In genomic region chr17:76422406-76422805, GRCh38 we compare ENCODE assay signal across 30 cellular contexts. TPM values are rescaled to one million over a fixed set of nuclear protein-coding genes. Genes with fewer than 3 reads are reported as not detected.
"Had no signal": no experiment of that assay in that cellular context is flagged by ENCODE, and none has a peak within 500 bp of the region (broad histone marks: within the 10 kb centered on the region; RNA-seq: fewer than 3 reads in every experiment).

No MANE protein-coding gene starts in this region.

- H3K4me2 ChIP-seq: hepatocyte had no signal

- H2AFZ ChIP-seq: hepatocyte had no signal

- H3K27ac Mint-ChIP-seq: activated CD4-positive, alpha-beta memory T cell treated with anti-CD3 and anti-CD28 coated beads, Interleukin-2, amount 10 ng/mL, durations not matched to agents 7 days and 5 days; activated naive CD8-positive, alpha-beta T cell; activated T-helper 1 cell treated with anti-CD3 and anti-CD28 coated beads, Interleukin-12 subunit alpha, Interleukin-12 subunit beta, Interleukin-2, Interleukin-4 antibody, amounts not matched to agents 30 ng/mL and 10 ng/mL and 1 ng/mL, durations not matched to agents 14 hours and 24 hours and 36 hours; stimulated activated naive CD8-positive, alpha-beta T cell treated with anti-CD3 and anti-CD28 coated beads, Interleukin-15, amount 100 ng/mL, for 72 hours had no signal

- H3K27ac ChIP-seq: adrenal gland, ascending aorta, brain microvascular endothelial cell, hepatocyte, left lung, neutrophil, ovary, tibial artery had no signal

- H3K9me3 Mint-ChIP-seq: activated CD4-positive, alpha-beta memory T cell treated with anti-CD3 and anti-CD28 coated beads, Interleukin-2, amount 10 ng/mL, durations not matched to agents 7 days and 5 days; activated T-helper 1 cell treated with anti-CD3 and anti-CD28 coated beads, Interleukin-12 subunit alpha, Interleukin-12 subunit beta, Interleukin-2, Interleukin-4 antibody, amounts not matched to agents 30 ng/mL and 10 ng/mL and 1 ng/mL, durations not matched to agents 14 hours and 24 hours and 36 hours; immature natural killer cell; natural killer cell treated with Interleukin-12 subunit alpha and Interleukin-12 subunit beta and Interleukin-15 and Interleukin-18, amount 100 ng/mL, for 72 hours; stimulated activated naive CD8-positive, alpha-beta T cell treated with anti-CD3 and anti-CD28 coated beads, Interleukin-15, amount 100 ng/mL, for 72 hours had no signal

- H3K27me3 ChIP-seq: adrenal gland, ascending aorta, brain microvascular endothelial cell, hepatocyte, left lung, neutrophil, ovary, tibial artery had no signal

- H3K4me3 ChIP-seq: adrenal gland, ascending aorta, hepatocyte, left lung, ovary, tibial artery had no signal

- H3K36me3 Mint-ChIP-seq: natural killer cell treated with Interleukin-12 subunit alpha and Interleukin-12 subunit beta and Interleukin-15 and Interleukin-18, amount 100 ng/mL, for 72 hours had no signal

- DNase-seq: activated CD4-positive, alpha-beta memory T cell treated with anti-CD3 and anti-CD28 coated beads, Interleukin-2, amount 10 ng/mL, durations not matched to agents 7 days and 5 days; activated CD4-positive, alpha-beta T cell treated with anti-CD3 and anti-CD28 coated beads for 48 hours; activated gamma-delta T cell treated with Interleukin-2 at 50 U/mL for 16 hours; activated T-cell treated with anti-CD3 and anti-CD28 coated beads for 4 hours; adrenal gland; brain microvascular endothelial cell; central memory CD4-positive, alpha-beta T cell; dermis blood vessel endothelial cell; effector CD8-positive, alpha-beta T cell; foreskin melanocyte; immature natural killer cell; kidney glomerular epithelial cell; left lung; mammary epithelial cell; midbrain; ovary; right cardiac atrium; stimulated activated CD4-positive, alpha-beta T cell treated with anti-CD3 and anti-CD28 coated beads, Interleukin-1b, Interleukin-23, amount 100 ng/mL, for 48 hours; stimulated activated naive CD8-positive, alpha-beta T cell treated with anti-CD3 and anti-CD28 coated beads, Interleukin-15, amount 100 ng/mL, for 72 hours had no signal

- ATAC-seq: esophagus mucosa; left lung; natural killer cell treated with Interleukin-12 subunit alpha and Interleukin-12 subunit beta and Interleukin-15 and Interleukin-18, amount 100 ng/mL, for 72 hours; right cardiac atrium; stimulated activated naive CD8-positive, alpha-beta T cell treated with anti-CD3 and anti-CD28 coated beads, Interleukin-15, amount 100 ng/mL, for 72 hours had no signal

- H3K27me3 Mint-ChIP-seq: activated CD4-positive, alpha-beta memory T cell treated with anti-CD3 and anti-CD28 coated beads, Interleukin-2, amount 10 ng/mL, durations not matched to agents 7 days and 5 days; activated naive CD8-positive, alpha-beta T cell; natural killer cell treated with Interleukin-12 subunit alpha and Interleukin-12 subunit beta and Interleukin-15 and Interleukin-18, amount 100 ng/mL, for 72 hours; stimulated activated naive CD8-positive, alpha-beta T cell treated with anti-CD3 and anti-CD28 coated beads, Interleukin-15, amount 100 ng/mL, for 72 hours had no signal

- H3K36me3 ChIP-seq: adrenal gland, ascending aorta, brain microvascular endothelial cell, left lung, neutrophil, ovary, tibial artery had no signal

- H3K4me3 Mint-ChIP-seq: activated CD4-positive, alpha-beta memory T cell treated with anti-CD3 and anti-CD28 coated beads, Interleukin-2, amount 10 ng/mL, durations not matched to agents 7 days and 5 days; activated naive CD8-positive, alpha-beta T cell; activated T-helper 1 cell treated with anti-CD3 and anti-CD28 coated beads, Interleukin-12 subunit alpha, Interleukin-12 subunit beta, Interleukin-2, Interleukin-4 antibody, amounts not matched to agents 30 ng/mL and 10 ng/mL and 1 ng/mL, durations not matched to agents 14 hours and 24 hours and 36 hours; immature natural killer cell; natural killer cell treated with Interleukin-12 subunit alpha and Interleukin-12 subunit beta and Interleukin-15 and Interleukin-18, amount 100 ng/mL, for 72 hours; stimulated activated naive CD8-positive, alpha-beta T cell treated with anti-CD3 and anti-CD28 coated beads, Interleukin-15, amount 100 ng/mL, for 72 hours had no signal

- H3K9me3 ChIP-seq: adrenal gland, ascending aorta, left lung, neutrophil, ovary, tibial artery had no signal

RNA-seq across cellular contexts. Expression of gene AANAT, which starts 45.0 kb away (rescaled TPM):
- total RNA-seq: activated CD4-positive, alpha-beta memory T cell treated with anti-CD3 and anti-CD28 coated beads, Interleukin-2, amount 10 ng/mL, durations not matched to agents 7 days and 5 days; activated T-helper 1 cell treated with anti-CD3 and anti-CD28 coated beads, Interleukin-12 subunit alpha, Interleukin-12 subunit beta, Interleukin-2, Interleukin-4 antibody, amounts not matched to agents 30 ng/mL and 10 ng/mL and 1 ng/mL, durations not matched to agents 14 hours and 24 hours and 36 hours; adrenal gland; ascending aorta; dermis blood vessel endothelial cell; esophagus mucosa; hepatocyte; left lung; mammary epithelial cell; ovary; pulmonary artery endothelial cell; right cardiac atrium; skeletal muscle tissue; T-helper 1 cell treated with Interleukin-12 subunit alpha and Interleukin-12 subunit beta and Interleukin-4 antibody, amounts not matched to agents 30 ng/mL and 1 ng/mL, for 36 hours had no signal
- polyA plus RNA-seq: hepatocyte, ovary, right cardiac atrium had no signal
